1 cellular context compared by ENCODE assay signal in genomic region chr22:33539902-33540751, GRCh38.
TF ChIP-seq lines count a peak whose summit lies in the region.

No MANE protein-coding gene starts in this region.

TF ChIP-seq in HepG2, 621 proteins besides CTCF, POLR2A, EP300 and RAD21 (continued from another document and continues in another):
- TF ChIP-seq THAP9 (CRISPR knock-in tag; IDR thresholded peaks at IDR 0.05; ENCODE audit: borderline replicate concordance) (peak; percentile 64; the same call in 1 of the 2 replicates), FOXM1 (CRISPR knock-in tag; IDR thresholded peaks at IDR 0.05) (no peak), TRIM22 (IDR thresholded peaks at IDR 0.05) (no peak), TGIF2 (CRISPR knock-in tag; IDR thresholded peaks at IDR 0.05) (peak; percentile 73), IKZF1 (IDR thresholded peaks at IDR 0.05) (no peak), ZNF30 (CRISPR knock-in tag; IDR thresholded peaks at IDR 0.05) (no peak), ZKSCAN1 (IDR thresholded peaks at IDR 0.05; ENCODE audit: low read length) (no peak; the same call in 1 of the 2 replicates), ZBTB3 (CRISPR knock-in tag; IDR thresholded peaks at IDR 0.05; ENCODE audit: borderline replicate concordance, low read depth) (no peak), DMTF1 (CRISPR knock-in tag; IDR thresholded peaks at IDR 0.05) (no peak), FUBP1 (CRISPR knock-in tag; IDR thresholded peaks at IDR 0.05; ENCODE audit: borderline replicate concordance) (peak; percentile 73; the same call in 1 of the 2 replicates), CSRNP1 (CRISPR knock-in tag; IDR thresholded peaks at IDR 0.05) (no peak), HNRNPK (IDR thresholded peaks at IDR 0.05; ENCODE audit: low read depth, low read length, poor library complexity, severe bottlenecking) (no peak), EEA1 (CRISPR knock-in tag; IDR thresholded peaks at IDR 0.05; ENCODE audit: borderline replicate concordance) (no peak), GPN1 (CRISPR knock-in tag; IDR thresholded peaks at IDR 0.05; ENCODE audit: borderline replicate concordance) (no peak), ARID5B (CRISPR knock-in tag; IDR thresholded peaks at IDR 0.05) (peak; percentile 90), CBX2 (IDR thresholded peaks at IDR 0.05; ENCODE audit: low read depth, low read length) (no peak), CBX2 (CRISPR knock-in tag; IDR thresholded peaks at IDR 0.05; ENCODE audit: low read depth) (no peak), CSRNP2 (CRISPR knock-in tag; conservative IDR thresholded peaks at IDR 0.05; ENCODE audit: low read depth) (no peak), PHF20 (CRISPR knock-in tag; IDR thresholded peaks at IDR 0.05) (no peak), KDM5B (CRISPR knock-in tag; IDR thresholded peaks at IDR 0.05; ENCODE audit: borderline replicate concordance) (peak; percentile 23; the same call in 1 of the 2 replicates), ZNF619 (CRISPR knock-in tag; IDR thresholded peaks at IDR 0.05) (no peak), ZNF572 (CRISPR knock-in tag; IDR thresholded peaks at IDR 0.05) (0 out of 2 replicates have a peak, but pooled peaks have one; percentile 55), ZNF580 (CRISPR knock-in tag; IDR thresholded peaks at IDR 0.05; ENCODE audit: borderline replicate concordance, low read depth) (peak; percentile 63), ZNF350 (CRISPR knock-in tag; IDR thresholded peaks at IDR 0.05; ENCODE audit: borderline replicate concordance, low read depth) (peak; percentile 82), RBM39 (IDR thresholded peaks at IDR 0.05; ENCODE audit: low read depth, low read length, poor library complexity, severe bottlenecking) (no peak), RNF2 (conservative IDR thresholded peaks at IDR 0.05; ENCODE audit: low read depth) (no peak), RAD51 (IDR thresholded peaks at IDR 0.05; ENCODE audit: borderline replicate concordance) (no peak; the same call in 1 of the 2 replicates), FOXP4 (CRISPR knock-in tag; IDR thresholded peaks at IDR 0.05) (peak; percentile 97), ZNF616 (CRISPR knock-in tag; IDR thresholded peaks at IDR 0.05; ENCODE audit: low read depth) (no peak), ZNF557 (CRISPR knock-in tag; IDR thresholded peaks at IDR 0.05) (no peak)
- TF ChIP-seq, protein P1, sequence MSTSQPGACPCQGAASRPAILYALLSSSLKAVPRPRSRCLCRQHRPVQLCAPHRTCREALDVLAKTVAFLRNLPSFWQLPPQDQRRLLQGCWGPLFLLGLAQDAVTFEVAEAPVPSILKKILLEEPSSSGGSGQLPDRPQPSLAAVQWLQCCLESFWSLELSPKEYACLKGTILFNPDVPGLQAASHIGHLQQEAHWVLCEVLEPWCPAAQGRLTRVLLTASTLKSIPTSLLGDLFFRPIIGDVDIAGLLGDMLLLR (CRISPR knock-in tag; IDR thresholded peaks at IDR 0.05), result no peak
- TF ChIP-seq, protein P2, sequence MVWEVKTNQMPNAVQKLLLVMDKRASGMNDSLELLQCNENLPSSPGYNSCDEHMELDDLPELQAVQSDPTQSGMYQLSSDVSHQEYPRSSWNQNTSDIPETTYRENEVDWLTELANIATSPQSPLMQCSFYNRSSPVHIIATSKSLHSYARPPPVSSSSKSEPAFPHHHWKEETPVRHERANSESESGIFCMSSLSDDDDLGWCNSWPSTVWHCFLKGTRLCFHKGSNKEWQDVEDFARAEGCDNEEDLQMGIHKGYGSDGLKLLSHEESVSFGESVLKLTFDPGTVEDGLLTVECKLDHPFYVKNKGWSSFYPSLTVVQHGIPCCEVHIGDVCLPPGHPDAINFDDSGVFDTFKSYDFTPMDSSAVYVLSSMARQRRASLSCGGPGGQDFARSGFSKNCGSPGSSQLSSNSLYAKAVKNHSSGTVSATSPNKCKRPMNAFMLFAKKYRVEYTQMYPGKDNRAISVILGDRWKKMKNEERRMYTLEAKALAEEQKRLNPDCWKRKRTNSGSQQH (CRISPR knock-in tag; IDR thresholded peaks at IDR 0.05; ENCODE audit: low read depth), result no peak; the same call in 1 of the 2 replicates
- TF ChIP-seq, protein P3, sequence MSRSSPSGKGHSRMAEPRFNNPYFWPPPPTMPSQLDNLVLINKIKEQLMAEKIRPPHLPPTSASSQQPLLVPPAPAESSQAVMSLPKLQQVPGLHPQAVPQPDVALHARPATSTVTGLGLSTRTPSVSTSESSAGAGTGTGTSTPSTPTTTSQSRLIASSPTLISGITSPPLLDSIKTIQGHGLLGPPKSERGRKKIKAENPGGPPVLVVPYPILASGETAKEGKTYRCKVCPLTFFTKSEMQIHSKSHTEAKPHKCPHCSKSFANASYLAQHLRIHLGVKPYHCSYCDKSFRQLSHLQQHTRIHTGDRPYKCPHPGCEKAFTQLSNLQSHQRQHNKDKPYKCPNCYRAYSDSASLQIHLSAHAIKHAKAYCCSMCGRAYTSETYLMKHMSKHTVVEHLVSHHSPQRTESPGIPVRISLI (CRISPR knock-in tag; IDR thresholded peaks at IDR 0.05; ENCODE audit: borderline replicate concordance), result peak; percentile 64; the same call in 1 of the 2 replicates
